In genomic region chr2:173033080-173033479, GRCh38 we compare ENCODE assay signal across 16 cellular contexts.
"Had no signal": no experiment of that assay in that cellular context is flagged by ENCODE, and none has a peak within 500 bp of the region (broad histone marks: within the 10 kb centered on the region; RNA-seq: fewer than 3 reads in every experiment).

No MANE protein-coding gene starts in this region.

- H3K36me3 ChIP-seq: left lung, neural progenitor cell, right lobe of liver, stomach had no signal

- H3K27me3 ChIP-seq: esophagus squamous epithelium, left lung, neural progenitor cell, right lobe of liver, stomach had no signal

- H2AFZ ChIP-seq: neural progenitor cell had no signal

- ATAC-seq: left lung, right lobe of liver had no signal

- H3K4me3 Mint-ChIP-seq: activated CD4-positive, alpha-beta T cell treated with anti-CD3 and anti-CD28 coated beads, Interleukin-2, amount 10 ng/mL, durations not matched to agents 24 days and 14 days; activated naive CD8-positive, alpha-beta T cell; brain; naive B cell; neural progenitor cell had no signal

- H3K27ac Mint-ChIP-seq: activated CD4-positive, alpha-beta T cell treated with anti-CD3 and anti-CD28 coated beads, Interleukin-2, amount 10 ng/mL, durations not matched to agents 24 days and 14 days; activated naive CD8-positive, alpha-beta T cell; brain; neural progenitor cell had no signal

- H3K27me3 Mint-ChIP-seq: activated naive CD8-positive, alpha-beta T cell had no signal

- H3K36me3 Mint-ChIP-seq: brain, naive B cell, neural progenitor cell had no signal

- H3K4me2 ChIP-seq: neural progenitor cell had no signal

- H3K27ac ChIP-seq: coronary artery, esophagus squamous epithelium, left lung, neural progenitor cell, right lobe of liver, stomach had no signal

- H3K4me1 ChIP-seq: neural progenitor cell, right lobe of liver had no signal

- H3K9me3 Mint-ChIP-seq: activated CD4-positive, alpha-beta T cell treated with anti-CD3 and anti-CD28 coated beads, Interleukin-2, amount 10 ng/mL, durations not matched to agents 24 days and 14 days; brain; naive B cell; neural progenitor cell had no signal

- H3K9me3 ChIP-seq: esophagus squamous epithelium, left lung, right lobe of liver, stomach had no signal

- DNase-seq: activated CD4-positive, alpha-beta T cell treated with anti-CD3 and anti-CD28 coated beads, Interleukin-2, amount 10 ng/mL, durations not matched to agents 24 days and 14 days; activated CD4-positive, CD25-positive, alpha-beta regulatory T cell; activated CD8-positive, alpha-beta memory T cell treated with anti-CD3 and anti-CD28 coated beads, Interleukin-2, amount 50 U/mL, for 48 hours; activated gamma-delta T cell treated with Interleukin-2 at 50 U/mL for 16 hours; amygdala; central memory CD4-positive, alpha-beta T cell; esophagus squamous epithelium; hippocampal formation; left lung; naive B cell; right lobe of liver; stomach had no signal

- H3K9ac ChIP-seq: neural progenitor cell had no signal

- H3K4me3 ChIP-seq: coronary artery, esophagus squamous epithelium, left lung, neural progenitor cell, right lobe of liver, stomach had no signal
